ENCODE assay signal across 1 cellular context in the genomic region with DNA sequence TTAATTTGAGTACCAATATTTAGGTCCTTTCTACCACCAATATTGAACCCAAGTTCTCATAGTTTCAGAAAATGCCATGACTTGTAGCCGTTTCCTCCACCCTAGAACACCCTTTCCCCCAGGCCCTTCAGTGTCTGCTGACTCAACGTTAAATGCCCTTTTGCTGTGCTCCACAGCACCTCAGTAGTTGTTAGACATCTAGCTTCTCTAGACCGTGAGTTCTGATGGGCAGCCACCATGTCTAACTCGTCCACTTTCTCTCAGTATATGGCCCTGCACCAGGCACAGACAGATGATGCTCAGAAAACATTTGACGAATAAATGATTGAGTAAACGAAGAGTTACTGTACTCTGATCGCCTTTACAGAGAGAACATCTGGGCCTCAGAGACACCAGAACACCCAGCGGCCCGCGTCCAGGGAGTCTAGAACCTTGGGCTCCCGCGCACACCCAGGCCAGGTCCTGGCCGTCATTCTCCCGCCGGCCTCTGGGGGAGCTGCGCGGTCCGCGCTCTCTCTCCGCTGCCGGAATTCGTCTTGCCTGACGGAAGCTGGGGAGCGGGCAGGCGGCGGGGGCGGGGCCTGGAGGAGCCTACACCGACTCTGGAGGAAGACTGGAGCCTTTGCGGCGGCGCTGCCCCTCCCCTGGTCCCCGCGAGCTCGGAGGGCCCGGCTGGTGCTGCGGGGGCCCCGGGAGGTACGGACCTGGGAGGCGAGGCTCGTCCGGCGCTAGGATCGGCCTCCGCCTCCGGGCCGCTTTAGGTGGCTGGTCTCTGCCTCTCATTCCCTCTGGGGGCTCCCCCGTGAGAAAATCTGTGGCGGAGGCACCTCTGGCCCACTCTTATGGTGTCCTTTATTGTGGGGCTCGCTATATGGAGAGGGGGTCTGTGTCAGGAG.
TF ChIP-seq lines count a peak whose summit lies in the region.

A gene (plus strand): TSS at position 582 of the 896 bp plus-strand sequence. CDS start 1,488 bp downstream, outside the sequence.

TF ChIP-seq in HepG2, 621 proteins besides CTCF, POLR2A, EP300 and RAD21 (continued from another document and continues in another):
- TF ChIP-seq, protein P1, sequence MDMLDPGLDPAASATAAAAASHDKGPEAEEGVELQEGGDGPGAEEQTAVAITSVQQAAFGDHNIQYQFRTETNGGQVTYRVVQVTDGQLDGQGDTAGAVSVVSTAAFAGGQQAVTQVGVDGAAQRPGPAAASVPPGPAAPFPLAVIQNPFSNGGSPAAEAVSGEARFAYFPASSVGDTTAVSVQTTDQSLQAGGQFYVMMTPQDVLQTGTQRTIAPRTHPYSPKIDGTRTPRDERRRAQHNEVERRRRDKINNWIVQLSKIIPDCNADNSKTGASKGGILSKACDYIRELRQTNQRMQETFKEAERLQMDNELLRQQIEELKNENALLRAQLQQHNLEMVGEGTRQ (IDR thresholded peaks at IDR 0.05; ENCODE audit: low read depth, low read length) = no peak
- TF ChIP-seq, protein P1 (CRISPR knock-in tag; IDR thresholded peaks at IDR 0.05; ENCODE audit: borderline replicate concordance) = no peak; the same call in 1 of the 2 replicates
- TF ChIP-seq, protein P2, sequence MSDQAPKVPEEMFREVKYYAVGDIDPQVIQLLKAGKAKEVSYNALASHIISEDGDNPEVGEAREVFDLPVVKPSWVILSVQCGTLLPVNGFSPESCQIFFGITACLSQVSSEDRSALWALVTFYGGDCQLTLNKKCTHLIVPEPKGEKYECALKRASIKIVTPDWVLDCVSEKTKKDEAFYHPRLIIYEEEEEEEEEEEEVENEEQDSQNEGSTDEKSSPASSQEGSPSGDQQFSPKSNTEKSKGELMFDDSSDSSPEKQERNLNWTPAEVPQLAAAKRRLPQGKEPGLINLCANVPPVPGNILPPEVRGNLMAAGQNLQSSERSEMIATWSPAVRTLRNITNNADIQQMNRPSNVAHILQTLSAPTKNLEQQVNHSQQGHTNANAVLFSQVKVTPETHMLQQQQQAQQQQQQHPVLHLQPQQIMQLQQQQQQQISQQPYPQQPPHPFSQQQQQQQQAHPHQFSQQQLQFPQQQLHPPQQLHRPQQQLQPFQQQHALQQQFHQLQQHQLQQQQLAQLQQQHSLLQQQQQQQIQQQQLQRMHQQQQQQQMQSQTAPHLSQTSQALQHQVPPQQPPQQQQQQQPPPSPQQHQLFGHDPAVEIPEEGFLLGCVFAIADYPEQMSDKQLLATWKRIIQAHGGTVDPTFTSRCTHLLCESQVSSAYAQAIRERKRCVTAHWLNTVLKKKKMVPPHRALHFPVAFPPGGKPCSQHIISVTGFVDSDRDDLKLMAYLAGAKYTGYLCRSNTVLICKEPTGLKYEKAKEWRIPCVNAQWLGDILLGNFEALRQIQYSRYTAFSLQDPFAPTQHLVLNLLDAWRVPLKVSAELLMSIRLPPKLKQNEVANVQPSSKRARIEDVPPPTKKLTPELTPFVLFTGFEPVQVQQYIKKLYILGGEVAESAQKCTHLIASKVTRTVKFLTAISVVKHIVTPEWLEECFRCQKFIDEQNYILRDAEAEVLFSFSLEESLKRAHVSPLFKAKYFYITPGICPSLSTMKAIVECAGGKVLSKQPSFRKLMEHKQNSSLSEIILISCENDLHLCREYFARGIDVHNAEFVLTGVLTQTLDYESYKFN (CRISPR knock-in tag; conservative IDR thresholded peaks at IDR 0.05) = peak; percentile 65
- TF ChIP-seq, protein P3, sequence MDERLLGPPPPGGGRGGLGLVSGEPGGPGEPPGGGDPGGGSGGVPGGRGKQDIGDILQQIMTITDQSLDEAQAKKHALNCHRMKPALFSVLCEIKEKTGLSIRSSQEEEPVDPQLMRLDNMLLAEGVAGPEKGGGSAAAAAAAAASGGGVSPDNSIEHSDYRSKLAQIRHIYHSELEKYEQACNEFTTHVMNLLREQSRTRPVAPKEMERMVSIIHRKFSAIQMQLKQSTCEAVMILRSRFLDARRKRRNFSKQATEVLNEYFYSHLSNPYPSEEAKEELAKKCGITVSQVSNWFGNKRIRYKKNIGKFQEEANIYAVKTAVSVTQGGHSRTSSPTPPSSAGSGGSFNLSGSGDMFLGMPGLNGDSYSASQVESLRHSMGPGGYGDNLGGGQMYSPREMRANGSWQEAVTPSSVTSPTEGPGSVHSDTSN (CRISPR knock-in tag; IDR thresholded peaks at IDR 0.05) = no peak
- TF ChIP-seq, protein P4, sequence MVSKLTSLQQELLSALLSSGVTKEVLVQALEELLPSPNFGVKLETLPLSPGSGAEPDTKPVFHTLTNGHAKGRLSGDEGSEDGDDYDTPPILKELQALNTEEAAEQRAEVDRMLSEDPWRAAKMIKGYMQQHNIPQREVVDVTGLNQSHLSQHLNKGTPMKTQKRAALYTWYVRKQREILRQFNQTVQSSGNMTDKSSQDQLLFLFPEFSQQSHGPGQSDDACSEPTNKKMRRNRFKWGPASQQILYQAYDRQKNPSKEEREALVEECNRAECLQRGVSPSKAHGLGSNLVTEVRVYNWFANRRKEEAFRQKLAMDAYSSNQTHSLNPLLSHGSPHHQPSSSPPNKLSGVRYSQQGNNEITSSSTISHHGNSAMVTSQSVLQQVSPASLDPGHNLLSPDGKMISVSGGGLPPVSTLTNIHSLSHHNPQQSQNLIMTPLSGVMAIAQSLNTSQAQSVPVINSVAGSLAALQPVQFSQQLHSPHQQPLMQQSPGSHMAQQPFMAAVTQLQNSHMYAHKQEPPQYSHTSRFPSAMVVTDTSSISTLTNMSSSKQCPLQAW (CRISPR knock-in tag; IDR thresholded peaks at IDR 0.05) = peak; percentile 98
- TF ChIP-seq ZNF563 (CRISPR knock-in tag; IDR thresholded peaks at IDR 0.05) = peak; percentile 95
- TF ChIP-seq STAT5B (CRISPR knock-in tag; IDR thresholded peaks at IDR 0.05) = 0 out of 2 replicates have a peak, but pooled peaks have one; percentile 51
- TF ChIP-seq FOXA3 (CRISPR knock-in tag; IDR thresholded peaks at IDR 0.05) = peak; percentile 75
- TF ChIP-seq GTF3A (CRISPR knock-in tag; conservative IDR thresholded peaks at IDR 0.05) = 0 out of 2 replicates have a peak, but pooled peaks have one; percentile 46
- TF ChIP-seq, protein P5, sequence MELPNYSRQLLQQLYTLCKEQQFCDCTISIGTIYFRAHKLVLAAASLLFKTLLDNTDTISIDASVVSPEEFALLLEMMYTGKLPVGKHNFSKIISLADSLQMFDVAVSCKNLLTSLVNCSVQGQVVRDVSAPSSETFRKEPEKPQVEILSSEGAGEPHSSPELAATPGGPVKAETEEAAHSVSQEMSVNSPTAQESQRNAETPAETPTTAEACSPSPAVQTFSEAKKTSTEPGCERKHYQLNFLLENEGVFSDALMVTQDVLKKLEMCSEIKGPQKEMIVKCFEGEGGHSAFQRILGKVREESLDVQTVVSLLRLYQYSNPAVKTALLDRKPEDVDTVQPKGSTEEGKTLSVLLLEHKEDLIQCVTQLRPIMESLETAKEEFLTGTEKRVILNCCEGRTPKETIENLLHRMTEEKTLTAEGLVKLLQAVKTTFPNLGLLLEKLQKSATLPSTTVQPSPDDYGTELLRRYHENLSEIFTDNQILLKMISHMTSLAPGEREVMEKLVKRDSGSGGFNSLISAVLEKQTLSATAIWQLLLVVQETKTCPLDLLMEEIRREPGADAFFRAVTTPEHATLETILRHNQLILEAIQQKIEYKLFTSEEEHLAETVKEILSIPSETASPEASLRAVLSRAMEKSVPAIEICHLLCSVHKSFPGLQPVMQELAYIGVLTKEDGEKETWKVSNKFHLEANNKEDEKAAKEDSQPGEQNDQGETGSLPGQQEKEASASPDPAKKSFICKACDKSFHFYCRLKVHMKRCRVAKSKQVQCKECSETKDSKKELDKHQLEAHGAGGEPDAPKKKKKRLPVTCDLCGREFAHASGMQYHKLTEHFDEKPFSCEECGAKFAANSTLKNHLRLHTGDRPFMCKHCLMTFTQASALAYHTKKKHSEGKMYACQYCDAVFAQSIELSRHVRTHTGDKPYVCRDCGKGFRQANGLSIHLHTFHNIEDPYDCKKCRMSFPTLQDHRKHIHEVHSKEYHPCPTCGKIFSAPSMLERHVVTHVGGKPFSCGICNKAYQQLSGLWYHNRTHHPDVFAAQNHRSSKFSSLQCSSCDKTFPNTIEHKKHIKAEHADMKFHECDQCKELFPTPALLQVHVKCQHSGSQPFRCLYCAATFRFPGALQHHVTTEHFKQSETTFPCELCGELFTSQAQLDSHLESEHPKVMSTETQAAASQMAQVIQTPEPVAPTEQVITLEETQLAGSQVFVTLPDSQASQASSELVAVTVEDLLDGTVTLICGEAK (IDR thresholded peaks at IDR 0.05) = 0 out of 2 replicates have a peak, but pooled peaks have one; percentile 24
- TF ChIP-seq, protein P5 (CRISPR knock-in tag; IDR thresholded peaks at IDR 0.05) = peak; percentile 88; the same call in 1 of the 2 replicates
- TF ChIP-seq ZNF225 (CRISPR knock-in tag; IDR thresholded peaks at IDR 0.05) = peak; percentile 83; the same call in 1 of the 2 replicates
- TF ChIP-seq, protein P6, sequence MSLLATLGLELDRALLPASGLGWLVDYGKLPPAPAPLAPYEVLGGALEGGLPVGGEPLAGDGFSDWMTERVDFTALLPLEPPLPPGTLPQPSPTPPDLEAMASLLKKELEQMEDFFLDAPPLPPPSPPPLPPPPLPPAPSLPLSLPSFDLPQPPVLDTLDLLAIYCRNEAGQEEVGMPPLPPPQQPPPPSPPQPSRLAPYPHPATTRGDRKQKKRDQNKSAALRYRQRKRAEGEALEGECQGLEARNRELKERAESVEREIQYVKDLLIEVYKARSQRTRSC (CRISPR knock-in tag; IDR thresholded peaks at IDR 0.05; ENCODE audit: low read depth) = no peak
- peak; percentile 23; the same call in 1 of the 2 replicates for TF ChIP-seq NFYB (CRISPR knock-in tag; IDR thresholded peaks at IDR 0.05)
- TF ChIP-seq FOSL2 (CRISPR knock-in tag; IDR thresholded peaks at IDR 0.05) = peak; percentile 66; the same call in 1 of the 2 replicates
- TF ChIP-seq SMYD3 (CRISPR knock-in tag; IDR thresholded peaks at IDR 0.05) = 0 out of 2 replicates have a peak, but pooled peaks have one; percentile 54
- TF ChIP-seq, protein P7, sequence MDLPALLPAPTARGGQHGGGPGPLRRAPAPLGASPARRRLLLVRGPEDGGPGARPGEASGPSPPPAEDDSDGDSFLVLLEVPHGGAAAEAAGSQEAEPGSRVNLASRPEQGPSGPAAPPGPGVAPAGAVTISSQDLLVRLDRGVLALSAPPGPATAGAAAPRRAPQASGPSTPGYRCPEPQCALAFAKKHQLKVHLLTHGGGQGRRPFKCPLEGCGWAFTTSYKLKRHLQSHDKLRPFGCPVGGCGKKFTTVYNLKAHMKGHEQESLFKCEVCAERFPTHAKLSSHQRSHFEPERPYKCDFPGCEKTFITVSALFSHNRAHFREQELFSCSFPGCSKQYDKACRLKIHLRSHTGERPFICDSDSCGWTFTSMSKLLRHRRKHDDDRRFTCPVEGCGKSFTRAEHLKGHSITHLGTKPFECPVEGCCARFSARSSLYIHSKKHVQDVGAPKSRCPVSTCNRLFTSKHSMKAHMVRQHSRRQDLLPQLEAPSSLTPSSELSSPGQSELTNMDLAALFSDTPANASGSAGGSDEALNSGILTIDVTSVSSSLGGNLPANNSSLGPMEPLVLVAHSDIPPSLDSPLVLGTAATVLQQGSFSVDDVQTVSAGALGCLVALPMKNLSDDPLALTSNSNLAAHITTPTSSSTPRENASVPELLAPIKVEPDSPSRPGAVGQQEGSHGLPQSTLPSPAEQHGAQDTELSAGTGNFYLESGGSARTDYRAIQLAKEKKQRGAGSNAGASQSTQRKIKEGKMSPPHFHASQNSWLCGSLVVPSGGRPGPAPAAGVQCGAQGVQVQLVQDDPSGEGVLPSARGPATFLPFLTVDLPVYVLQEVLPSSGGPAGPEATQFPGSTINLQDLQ (CRISPR knock-in tag; IDR thresholded peaks at IDR 0.05) = 0 out of 2 replicates have a peak, but pooled peaks have one; percentile 53
- no peak for TF ChIP-seq ZBTB3 (CRISPR knock-in tag; IDR thresholded peaks at IDR 0.05; ENCODE audit: borderline replicate concordance, low read depth)
- TF ChIP-seq ZNF354B (CRISPR knock-in tag; IDR thresholded peaks at IDR 0.05) = no peak
- TF ChIP-seq, protein P8, sequence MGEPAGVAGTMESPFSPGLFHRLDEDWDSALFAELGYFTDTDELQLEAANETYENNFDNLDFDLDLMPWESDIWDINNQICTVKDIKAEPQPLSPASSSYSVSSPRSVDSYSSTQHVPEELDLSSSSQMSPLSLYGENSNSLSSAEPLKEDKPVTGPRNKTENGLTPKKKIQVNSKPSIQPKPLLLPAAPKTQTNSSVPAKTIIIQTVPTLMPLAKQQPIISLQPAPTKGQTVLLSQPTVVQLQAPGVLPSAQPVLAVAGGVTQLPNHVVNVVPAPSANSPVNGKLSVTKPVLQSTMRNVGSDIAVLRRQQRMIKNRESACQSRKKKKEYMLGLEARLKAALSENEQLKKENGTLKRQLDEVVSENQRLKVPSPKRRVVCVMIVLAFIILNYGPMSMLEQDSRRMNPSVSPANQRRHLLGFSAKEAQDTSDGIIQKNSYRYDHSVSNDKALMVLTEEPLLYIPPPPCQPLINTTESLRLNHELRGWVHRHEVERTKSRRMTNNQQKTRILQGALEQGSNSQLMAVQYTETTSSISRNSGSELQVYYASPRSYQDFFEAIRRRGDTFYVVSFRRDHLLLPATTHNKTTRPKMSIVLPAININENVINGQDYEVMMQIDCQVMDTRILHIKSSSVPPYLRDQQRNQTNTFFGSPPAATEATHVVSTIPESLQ (CRISPR knock-in tag; conservative IDR thresholded peaks at IDR 0.05) = no peak; the same call in 1 of the 2 replicates
- TF ChIP-seq NR2C2 (CRISPR knock-in tag; IDR thresholded peaks at IDR 0.05; ENCODE audit: borderline replicate concordance) = peak; percentile 85
- peak; percentile 86 for TF ChIP-seq NRL (CRISPR knock-in tag; IDR thresholded peaks at IDR 0.05; ENCODE audit: borderline replicate concordance)
- 0 out of 2 replicates have a peak, but pooled peaks have one; percentile 11 for TF ChIP-seq DPF2 (CRISPR knock-in tag; IDR thresholded peaks at IDR 0.05; ENCODE audit: borderline replicate concordance, low read depth)
